In genomic region chr4:132384709-132385108, GRCh38 we compare ENCODE assay signal across 33 cellular contexts.
"Had no signal": no experiment of that assay in that cellular context is flagged by ENCODE, and none has a peak within 500 bp of the region (broad histone marks: within the 10 kb centered on the region; RNA-seq: fewer than 3 reads in every experiment).

No MANE protein-coding gene starts in this region.

- H3K27me3 ChIP-seq: ascending aorta, body of pancreas had no signal

- DNase-seq: activated B cell treated with CpG ODN at 0.5 μM for 24 hours; activated CD4-positive, alpha-beta T cell treated with anti-CD3 and anti-CD28 coated beads, Interleukin-2, amount 10 ng/mL, durations not matched to agents 24 days and 14 days; activated CD4-positive, alpha-beta T cell treated with anti-CD3 and anti-CD28 coated beads, Interleukin-2, amount 50 U/mL, for 4 hours; activated CD4-positive, CD25-positive, alpha-beta regulatory T cell treated with anti-CD3 and anti-CD28 coated beads, Interleukin-2, amount 50 U/mL, for 72 hours; activated CD8-positive, alpha-beta T cell treated with anti-CD3 and anti-CD28 coated beads for 36 hours; activated effector memory CD4-positive, alpha-beta T cell treated with anti-CD3 and anti-CD28 coated beads, Interleukin-2, amount 50 U/mL, for 16 hours; activated naive CD4-positive, alpha-beta T cell; activated naive CD4-positive, alpha-beta T cell treated with anti-CD3 and anti-CD28 coated beads, Interleukin-2, amount 50 U/mL, for 16 hours; activated naive CD8-positive, alpha-beta T cell treated with anti-CD3 and anti-CD28 coated beads for 36 hours; activated T-cell treated with anti-CD3 and anti-CD28 coated beads, Interleukin-2, amount 50 U/mL, for 1 hour; activated T-cell treated with anti-CD3 and anti-CD28 coated beads, Interleukin-2, amount 50 U/mL, for 72 hours; amygdala; body of pancreas; caudate nucleus; Karpas-422; KBM-7; NCI-H1048; NCI-H1417; NCI-H146; NCI-H187; NCI-H2081 treated with DMSO at 0.1 percent for 48 hours; NCI-H345; NCI-H524 treated with DMSO at 0.1 percent for 48 hours; PC-9; Right ventricle myocardium superior; SW 1271; T-helper 1 cell; T-helper 2 cell; T-helper 9 cell had no signal

- H3K27ac ChIP-seq: ascending aorta, body of pancreas, PC-9, RWPE1, VCaP had no signal

- H3K4me2 ChIP-seq: PC-9 had no signal

- H3K4me1 ChIP-seq: ascending aorta, body of pancreas had no signal

- H3K9me3 ChIP-seq: ascending aorta, body of pancreas had no signal

- H3K36me3 ChIP-seq: ascending aorta had no signal

- ATAC-seq: activated CD8-positive, alpha-beta T cell treated with anti-CD3 and anti-CD28 coated beads for 36 hours; activated T-cell treated with anti-CD3 and anti-CD28 coated beads, Interleukin-2, amount 50 U/mL, for 72 hours; activated T-helper 17 cell treated with anti-CD3 and anti-CD28 coated beads, Interleukin-2, amount 50 U/mL, for 72 hours; body of pancreas had no signal

- H2AFZ ChIP-seq: PC-9 had no signal

- H3K4me3 ChIP-seq: ascending aorta, body of pancreas, PC-9 had no signal
